Comparison of ENCODE assay signal across 8 cellular contexts in genomic region chr7:128398016-128398840, GRCh38. TPM values are rescaled to one million over a fixed set of nuclear protein-coding genes. Genes with fewer than 3 reads are reported as not detected.
DNase-seq lines count a peak whose midpoint lies in the region; ATAC-seq, FAIRE-seq and TF ChIP-seq lines count a peak whose summit lies in the region.

No MANE protein-coding gene starts in this region.

- ATAC-seq in activated CD8-positive, alpha-beta T cell treated with anti-CD3 and anti-CD28 coated beads for 36 hours = peak; percentile 72
- ATAC-seq in pancreas (peak; percentile 78 to 94 (median 86)), GM21360 (IDR thresholded peaks at IDR 0.05; ENCODE audit: unreplicated experiment) (no peak), HG03469 (IDR thresholded peaks at IDR 0.05; ENCODE audit: unreplicated experiment) (no peak)

- no peak overlapping the region for H3K4me3 Mint-ChIP-seq in activated CD8-positive, alpha-beta T cell treated with anti-CD3 and anti-CD28 coated beads for 36 hours

- H3K9me3 Mint-ChIP-seq in activated CD8-positive, alpha-beta T cell treated with anti-CD3 and anti-CD28 coated beads for 36 hours = no peaks in the 10 kb centered on the region

- H3K4me3 ChIP-seq in fibroblast of villous mesenchyme (ENCODE audit: low read depth, low read length) (no peak overlapping the region), pancreas (no peak overlapping the region)

- POLR2A ChIA-PET in activated CD8-positive, alpha-beta T cell treated with anti-CD3 and anti-CD28 coated beads for 36 hours (lab: Charles Lee) = interaction anchor here (0.7 to 1.2 kb wide), 2 partner anchors 10 to 175 kb away, joined by 3 read pairs; no protein-coding TSS in a partner anchor

- 62 to 72% methylated on average over 16 of the region's 16 CpGs for WGBS in pancreas, 2 donors

- H3K4me1 ChIP-seq in pancreas = no peaks in the 10 kb centered on the region

- no peak for FAIRE-seq in pancreas (lab: Jason Lieb, UNC)

- H3K9me3 ChIP-seq in pancreas = no peaks in the 10 kb centered on the region

- peak; percentile 48 for DNase-seq in activated CD8-positive, alpha-beta memory T cell treated with anti-CD3 and anti-CD28 coated beads, Interleukin-2, amount 50 U/mL, for 4 hours
- no peak for DNase-seq in activated CD8-positive, alpha-beta memory T cell treated with anti-CD3 and anti-CD28 coated beads, Interleukin-2, amount 50 U/mL, for 48 hours
- DNase-seq in NAMALWA (ENCODE audit: low spot score) (peak; percentile 40), fibroblast of villous mesenchyme (ENCODE audit: low read depth) (peak; percentile 50), pancreas (peak in 5 of 6 donors; percentile 23 to 85 (median 57))
- peak; percentile 58 for DNase-seq in activated CD8-positive, alpha-beta T cell treated with anti-CD3 and anti-CD28 coated beads for 36 hours

- TF ChIP-seq CTCF in activated CD8-positive, alpha-beta T cell treated with anti-CD3 and anti-CD28 coated beads for 36 hours (IDR thresholded peaks at IDR 0.05) = peak; percentile 96
- TF ChIP-seq CTCF in fibroblast of villous mesenchyme (IDR thresholded peaks at IDR 0.05; ENCODE audit: insufficient read depth, low read depth, low read length) (peak; percentile 99), pancreas (IDR thresholded peaks at IDR 0.05) (peak; percentile 78 to 92 (median 88))

- no peak overlapping the region for H3K27ac ChIP-seq in pancreas

- H3K36me3 ChIP-seq in pancreas = peaks cover 0 to 6% (median 0%) of the 10 kb centered on the region in 3 donors

- H3K36me3 Mint-ChIP-seq in activated CD8-positive, alpha-beta T cell treated with anti-CD3 and anti-CD28 coated beads for 36 hours (ENCODE audit: low read depth) = peaks cover 28% of the 10 kb centered on the region

- intact Hi-C loops in activated CD8-positive, alpha-beta T cell treated with anti-CD3 and anti-CD28 coated beads for 36 hours (cut with micrococcal nuclease) = no loop called here
- intact Hi-C loops in pancreas (cut with DNase I) = no loop called here

- no peaks in the 10 kb centered on the region for H3K4me1 Mint-ChIP-seq in activated CD8-positive, alpha-beta T cell treated with anti-CD3 and anti-CD28 coated beads for 36 hours (ENCODE audit: low read depth)

- H3K27ac Mint-ChIP-seq in activated CD8-positive, alpha-beta T cell treated with anti-CD3 and anti-CD28 coated beads for 36 hours = no peak overlapping the region

- CTCF ChIA-PET in activated CD8-positive, alpha-beta T cell treated with anti-CD3 and anti-CD28 coated beads for 36 hours (lab: Charles Lee) = interaction anchor here (0.8 to 12.1 kb wide), 23 partner anchors 9 to 77 kb away, joined by 3 to 155 read pairs (median 6); partner anchors contain the start of gene RBM28

- no peaks in the 10 kb centered on the region for H3K27me3 ChIP-seq in pancreas

- H3K27me3 Mint-ChIP-seq in activated CD8-positive, alpha-beta T cell treated with anti-CD3 and anti-CD28 coated beads for 36 hours = no peaks in the 10 kb centered on the region

RNA-seq across cellular contexts. Expression of gene IMPDH1, which starts 11.6 kb away (rescaled TPM):
- 10 to 100 TPM; 60.5 to 68.1 TPM for total RNA-seq in activated CD8-positive, alpha-beta T cell treated with anti-CD3 and anti-CD28 coated beads for 36 hours
- 54.0 and 60.9 TPM in 2 replicates for total RNA-seq in fibroblast of villous mesenchyme
- 10 to 100 TPM; 16.8 to 25.7 (median 19.8) TPM for total RNA-seq in pancreas
- 10 to 100 TPM; 18.3 to 26.0 TPM for polyA plus RNA-seq in pancreas

RNA-seq across cellular contexts. Expression of gene PRRT4, which starts 36.7 kb away (rescaled TPM):
- under 1 TPM; 0.20 to 0.69 TPM for total RNA-seq in activated CD8-positive, alpha-beta T cell treated with anti-CD3 and anti-CD28 coated beads for 36 hours
- not detected in 2 replicates for total RNA-seq in fibroblast of villous mesenchyme
- under 1 TPM in 2 of 6 donors, not detected in 4; 0.31 to 0.75 TPM for total RNA-seq in pancreas
- under 1 TPM; 0.21 to 0.61 TPM for polyA plus RNA-seq in pancreas

RNA-seq across cellular contexts. Expression of gene RBM28, which starts 54.5 kb away (rescaled TPM):
- total RNA-seq in activated CD8-positive, alpha-beta T cell treated with anti-CD3 and anti-CD28 coated beads for 36 hours = 10 to 100 TPM; 55.3 to 55.6 TPM
- total RNA-seq in fibroblast of villous mesenchyme = 7.3 and 11.9 TPM in 2 replicates
- 10 to 100 TPM; 10.9 to 18.8 (median 16.1) TPM for total RNA-seq in pancreas
- 10 to 100 TPM; 26.3 to 31.8 TPM for polyA plus RNA-seq in pancreas

RNA-seq across cellular contexts. Expression of gene HILPDA, which starts 57.5 kb away (rescaled TPM):
- total RNA-seq in activated CD8-positive, alpha-beta T cell treated with anti-CD3 and anti-CD28 coated beads for 36 hours = 100 to 1,000 TPM; 344 to 362 TPM
- total RNA-seq in fibroblast of villous mesenchyme (14.7 and 16.4 TPM in 2 replicates), pancreas (1 to 10 TPM; 2.0 to 7.4 (median 4.2) TPM)
- polyA plus RNA-seq in pancreas = 1 to 10 TPM; 5.4 to 6.7 TPM

Comparison
In these comparisons a context has a peak if more than half of its experiments do, and no peak if none do; other contexts are left out.
1. ATAC-seq: peak in activated CD8-positive, alpha-beta T cell treated with anti-CD3 and anti-CD28 coated beads for 36 hours (single experiment) and pancreas (4 of 4); none in GM21360 (single experiment) and HG03469 (single experiment).
2. Peak in every context shown above with its lines, with median percentiles within 50 percentile points of each other: CTCF ChIP-seq.